In genomic region chr16:85820604-85821372, GRCh38 we compare ENCODE assay signal across 16 cellular contexts. TPM values are rescaled to one million over a fixed set of nuclear protein-coding genes. Genes with fewer than 3 reads are reported as not detected.
DNase-seq lines count a peak whose midpoint lies in the region; ATAC-seq, FAIRE-seq and TF ChIP-seq lines count a peak whose summit lies in the region.
"Had no signal": no experiment of that assay in that cellular context is flagged by ENCODE, and none has a peak within 500 bp of the region (broad histone marks: within the 10 kb centered on the region; RNA-seq: fewer than 3 reads in every experiment).

No MANE protein-coding gene starts in this region.

- RAD21 ChIA-PET in GM12878 (lab: Charles Lee; ENCODE audit: unreplicated experiment) = interaction anchor here (0.6 to 9.6 kb wide), 34 partner anchors 11 to 697 kb away, joined by 3 to 211 read pairs (median 5); partner anchors contain the start of gene IRF8

- TF ChIP-seq POLR2A in GM12878 (IDR thresholded peaks at IDR 0.05; ENCODE audit: low read depth, low read length) = no peak

- no peak overlapping the region for H3K4me3 Mint-ChIP-seq in natural killer cell treated with Interleukin-12 subunit alpha and Interleukin-12 subunit beta and Interleukin-15 and Interleukin-18, amount 100 ng/mL, for 72 hours
- H3K4me3 Mint-ChIP-seq: activated B cell treated with CpG ODN at 0.5 μM for 24 hours; activated T-helper 17 cell treated with anti-CD3 and anti-CD28 coated beads, Interleukin-2, amount 50 U/mL, for 72 hours; CD14-positive monocyte had no signal

- no peak overlapping the region for H3K27ac ChIP-seq in GM12878 (ENCODE audit: control insufficient read depth, insufficient read depth)
- H3K27ac ChIP-seq in heart right ventricle = no peak overlapping the region
- H3K27ac ChIP-seq: A549, gastroesophageal sphincter, SJCRH30, transverse colon had no signal

- TF ChIP-seq RAD21 in GM12878 (IDR thresholded peaks at IDR 0.05; ENCODE audit: insufficient read depth, low read depth, low read length) = no peak

- H3K4me3 ChIP-seq in GM12878 = no peak overlapping the region
- no peak overlapping the region for H3K4me3 ChIP-seq in heart right ventricle
- H3K4me3 ChIP-seq: A549, gastroesophageal sphincter, HAP-1, SJCRH30, transverse colon had no signal

- H3K4me1 ChIP-seq in GM12878 (ENCODE audit: control insufficient read depth, insufficient read depth, low read length) (peaks cover 18% of the 10 kb centered on the region), heart right ventricle (peaks cover 0 to 11% (median 0%) of the 10 kb centered on the region in 9 donors)
- H3K4me1 ChIP-seq: A549, HAP-1, SJCRH30 had no signal

- H3K9ac ChIP-seq in GM12878 (ENCODE audit: control insufficient read depth, insufficient read depth, low read length) = no peak overlapping the region

- POLR2A ChIA-PET in GM12878 (lab: Charles Lee) = interaction anchor here (0.6 to 1.7 kb wide), 5 partner anchors 80 to 196 kb away, joined by 3 to 5 read pairs (median 4); no protein-coding TSS in a partner anchor

- H3K9me3 Mint-ChIP-seq in natural killer cell treated with Interleukin-12 subunit alpha and Interleukin-12 subunit beta and Interleukin-15 and Interleukin-18, amount 100 ng/mL, for 72 hours = no peaks in the 10 kb centered on the region
- H3K9me3 Mint-ChIP-seq: activated B cell treated with CpG ODN at 0.5 μM for 24 hours; activated T-helper 17 cell treated with anti-CD3 and anti-CD28 coated beads, Interleukin-2, amount 50 U/mL, for 72 hours had no signal

- no peaks in the 10 kb centered on the region for H3K36me3 Mint-ChIP-seq in natural killer cell treated with Interleukin-12 subunit alpha and Interleukin-12 subunit beta and Interleukin-15 and Interleukin-18, amount 100 ng/mL, for 72 hours
- H3K36me3 Mint-ChIP-seq: CD14-positive monocyte had no signal

- H3K9me3 ChIP-seq in GM12878 (replicated peaks; ENCODE audit: control insufficient read depth, insufficient read depth, low read length) (no peaks in the 10 kb centered on the region), heart right ventricle (no peaks in the 10 kb centered on the region)
- H3K9me3 ChIP-seq: gastroesophageal sphincter, HAP-1, SJCRH30, transverse colon had no signal

- peak overlapping the region; percentile 35; the same call in 1 of the 2 replicates for H3K4me2 ChIP-seq in GM12878 (ENCODE audit: control insufficient read depth, insufficient read depth)

- H3K27me3 ChIP-seq in GM12878 (replicated peaks in 1 of 2; ENCODE audit: control insufficient read depth in 2 of 2, insufficient read depth in 2 of 2, low read length in 1 of 2) = no peaks in the 10 kb centered on the region
- H3K27me3 ChIP-seq in heart right ventricle = peaks cover 0 to 46% (median 31%) of the 10 kb centered on the region in 7 donors
- H3K27me3 ChIP-seq: gastroesophageal sphincter, SJCRH30 had no signal

- H3K36me3 ChIP-seq in GM12878 (ENCODE audit: control insufficient read depth in 2 of 2, insufficient read depth in 2 of 2, low read length in 1 of 2) (no peaks in the 10 kb centered on the region), heart right ventricle (no peaks in the 10 kb centered on the region)
- H3K36me3 ChIP-seq: gastroesophageal sphincter, HAP-1, SJCRH30, transverse colon had no signal

- DNase-seq in NCI-H1417 (lab: John Stamatoyannopoulos, UW) = peak in 2 of 3 experiments; percentile 46 to 62
- no peak for DNase-seq in NCI-H1417 treated with DMSO at 0.1 percent for 48 hours (lab: John Stamatoyannopoulos, UW)
- DNase-seq in GM12878 (ENCODE audit: low read depth, low spot score) = no peak
- peak; percentile 34 for DNase-seq in natural killer cell treated with Interleukin-12 subunit alpha and Interleukin-12 subunit beta and Interleukin-15 and Interleukin-18, amount 100 ng/mL, for 72 hours (ENCODE audit: low spot score)
- DNase-seq in stimulated activated CD4-positive, alpha-beta T cell treated with anti-CD3 and anti-CD28 coated beads, Interleukin-1b, Interleukin-23, amount 100 ng/mL, for 48 hours = no peak
- DNase-seq in GM03348 (ENCODE audit: low spot score) = no peak
- no peak for DNase-seq in heart right ventricle

- TF ChIP-seq CTCF in GM12878 (IDR thresholded peaks at IDR 0.05 in 2 of 3, conservative IDR thresholded peaks at IDR 0.05 in 1 of 3; ENCODE audit: control insufficient read depth in 2 of 3, extremely low read depth in 1 of 3, insufficient read depth in 1 of 3, low read depth in 3 of 3, low read length in 3 of 3) (no peak), heart right ventricle (IDR thresholded peaks at IDR 0.05) (no peak)

- no peak for TF ChIP-seq EP300 in GM12878 (IDR thresholded peaks at IDR 0.05; ENCODE audit: borderline replicate concordance in 1 of 2, control insufficient read depth in 1 of 2, low read depth in 2 of 2, low read length in 2 of 2)

- FAIRE-seq in GM12878 (lab: Jason Lieb, UNC) = no peak
- FAIRE-seq: A549 had no signal

- intact Hi-C loops in GM12878 (cut with micrococcal nuclease; ENCODE audit: unreplicated experiment) = loop anchor here (1.0 to 2.0 kb wide), 5 partner anchors 74 to 697 kb away; no protein-coding TSS in a partner anchor
- intact Hi-C loops in heart right ventricle (cut with DNase I) = loop anchor here in 9 of 10 donors (1.0 to 10.0 kb wide), 12 partner anchors 84 to 702 kb away; partner anchors contain the start of gene FOXF1 (in 1 of the 9)

- no peaks in the 10 kb centered on the region for H3K27me3 Mint-ChIP-seq in natural killer cell treated with Interleukin-12 subunit alpha and Interleukin-12 subunit beta and Interleukin-15 and Interleukin-18, amount 100 ng/mL, for 72 hours
- H3K27me3 Mint-ChIP-seq: activated B cell treated with CpG ODN at 0.5 μM for 24 hours; activated T-helper 17 cell treated with anti-CD3 and anti-CD28 coated beads, Interleukin-2, amount 50 U/mL, for 72 hours had no signal

- WGBS in GM12878 (ENCODE audit: insufficient coverage, insufficient replicate concordance, low lambda C conversion rate, missing lambda C conversion rate) = 36% methylated on average over 22 of the region's 22 CpGs
- WGBS in heart right ventricle, 2 donors = 60 to 66% methylated on average over 22 of the region's 22 CpGs

- in situ Hi-C loops in GM12878 (cut with MboI) = loop anchor here (5.0 to 25.0 kb wide), 5 partner anchors 82 to 702 kb away; no protein-coding TSS in a partner anchor

- CTCF ChIA-PET in GM12878 (lab: Yijun Ruan, JAX) = interaction anchor here (0.6 to 9.6 kb wide), 51 partner anchors 8 to 698 kb away, joined by 3 to 345 read pairs (median 4); partner anchors contain the start of gene IRF8

- ATAC-seq in HG03354 (IDR thresholded peaks at IDR 0.05; ENCODE audit: poor library complexity, severe bottlenecking, unreplicated experiment) (peak; percentile 10), GM12878 (no peak; the same call in 2 of the 3 replicates), heart right ventricle (no peak)
- ATAC-seq in natural killer cell treated with Interleukin-12 subunit alpha and Interleukin-12 subunit beta and Interleukin-15 and Interleukin-18, amount 100 ng/mL, for 72 hours = no peak

- H3K79me2 ChIP-seq in GM12878 (ENCODE audit: control insufficient read depth, insufficient read depth, low read length) = no peaks in the 10 kb centered on the region

- H2AFZ ChIP-seq in GM12878 (ENCODE audit: control insufficient read depth, low read depth, low read length) = peak overlapping the region; percentile 9; the same call in 1 of the 2 replicates

- SMC1A ChIA-PET in GM12878 (lab: Charles Lee; ENCODE audit: uncharacterized antibody, unreplicated experiment) = interaction anchor here (0.6 to 8.3 kb wide), 36 partner anchors 8 to 699 kb away, joined by 3 to 229 read pairs (median 4); partner anchors contain the start of gene IRF8

- H4K20me1 ChIP-seq in GM12878 (ENCODE audit: control insufficient read depth, insufficient read depth) = no peaks in the 10 kb centered on the region

- no TSS peak for BruUV-seq in GM12878 (replicated peaks; lab: Mats Ljungman, UMichigan)

- no peak overlapping the region for H3K27ac Mint-ChIP-seq in natural killer cell treated with Interleukin-12 subunit alpha and Interleukin-12 subunit beta and Interleukin-15 and Interleukin-18, amount 100 ng/mL, for 72 hours
- H3K27ac Mint-ChIP-seq: activated B cell treated with CpG ODN at 0.5 μM for 24 hours; activated T-helper 17 cell treated with anti-CD3 and anti-CD28 coated beads, Interleukin-2, amount 50 U/mL, for 72 hours had no signal

- H3K4me1 Mint-ChIP-seq in natural killer cell treated with Interleukin-12 subunit alpha and Interleukin-12 subunit beta and Interleukin-15 and Interleukin-18, amount 100 ng/mL, for 72 hours (ENCODE audit: low read depth in 2 of 2) = peaks cover 13 to 14% of the 10 kb centered on the region in 2 donors
- H3K4me1 Mint-ChIP-seq: activated T-helper 17 cell treated with anti-CD3 and anti-CD28 coated beads, Interleukin-2, amount 50 U/mL, for 72 hours had no signal

RNA-seq across cellular contexts. Expression of gene COX4I1, which starts 21.3 kb away (rescaled TPM):
- total RNA-seq in GM12878 (2013; cell fraction: nucleolus; rRNA removed) = 57.6 and 65.4 TPM in 2 replicates
- total RNA-seq in GM12878 (2014; rRNA removed) = 606 and 612 TPM in 2 replicates
- 473 and 480 TPM in 2 replicates for total RNA-seq in GM12878 (2014; rRNA removed; fragmentation: Illumina TruSeq; extraction: Trizol)
- total RNA-seq in GM12878 (2021) = 651 and 668 TPM in 2 replicates
- polyA plus RNA-seq in GM12878 (2011; ENCODE audit: low read depth) = 399 TPM
- polyA plus RNA-seq in GM12878 (2011; rRNA removed) = 723 and 922 TPM in 2 replicates
- polyA plus RNA-seq in GM12878 (2011; cell fraction: cytosol; rRNA removed) = 1,082 and 1,324 TPM in 2 replicates
- polyA plus RNA-seq in GM12878 (2011; cell fraction: nucleus; rRNA removed) = 520 and 608 TPM in 2 replicates
- 712 and 748 TPM in 2 replicates for polyA plus RNA-seq in GM12878 (2012)
- 616 and 801 TPM in 2 replicates for polyA plus RNA-seq in GM12878 (2014; fragmentation: Illumina TruSeq; extraction: Trizol)
- polyA plus RNA-seq in GM12878 (2014; fragmentation: Nextera tagmentation; extraction: Ambion mirVana) = 1,000 to 10,000 TPM; 1,747 to 1,889 TPM
- 854 and 876 TPM in 2 replicates for polyA plus RNA-seq in GM12878 (2014; rRNA removed)
- 100 to 1,000 TPM; 889 to 942 TPM for polyA plus RNA-seq in GM12878 (2016; fragmentation: Nextera tagmentation; extraction: Ambion mirVana)
- polyA minus RNA-seq in GM12878 (2011; rRNA and poly(A)+ RNA removed) = 340 and 443 TPM in 2 replicates
- polyA minus RNA-seq in GM12878 (2011; cell fraction: cytosol; rRNA and poly(A)+ RNA removed) = 106 and 140 TPM in 2 replicates
- polyA minus RNA-seq in GM12878 (2011; cell fraction: nucleus; rRNA and poly(A)+ RNA removed) = 58.5 and 67.8 TPM in 2 replicates
- total RNA-seq in natural killer cell treated with Interleukin-12 subunit alpha and Interleukin-12 subunit beta and Interleukin-15 and Interleukin-18, amount 100 ng/mL, for 72 hours = 100 to 1,000 TPM; 326 to 345 TPM
- total RNA-seq in heart right ventricle = 1,000 to 10,000 TPM; 1,221 to 2,099 (median 1,899) TPM
- polyA plus RNA-seq in heart right ventricle = 1,000 to 10,000 TPM; 2,661 to 4,942 TPM

RNA-seq across cellular contexts. Expression of gene EMC8, which starts 21.4 kb away (rescaled TPM):
- 32.6 and 34.2 TPM in 2 replicates for total RNA-seq in GM12878 (2013; cell fraction: nucleolus; rRNA removed)
- 29.4 and 29.7 TPM in 2 replicates for total RNA-seq in GM12878 (2014; rRNA removed)
- 27.0 and 30.1 TPM in 2 replicates for total RNA-seq in GM12878 (2014; rRNA removed; fragmentation: Illumina TruSeq; extraction: Trizol)
- total RNA-seq in GM12878 (2021) = 34.4 and 40.1 TPM in 2 replicates
- 8.0 TPM for polyA plus RNA-seq in GM12878 (2011; ENCODE audit: low read depth)
- 19.9 and 36.9 TPM in 2 replicates for polyA plus RNA-seq in GM12878 (2011; rRNA removed)
- 33.4 and 45.7 TPM in 2 replicates for polyA plus RNA-seq in GM12878 (2011; cell fraction: cytosol; rRNA removed)
- 30.6 and 33.4 TPM in 2 replicates for polyA plus RNA-seq in GM12878 (2011; cell fraction: nucleus; rRNA removed)
- polyA plus RNA-seq in GM12878 (2012) = 11.6 and 14.6 TPM in 2 replicates
- polyA plus RNA-seq in GM12878 (2014; fragmentation: Illumina TruSeq; extraction: Trizol) = 14.9 and 17.8 TPM in 2 replicates
- 10 to 100 TPM in 1 of 2 experiments, 1 to 10 TPM in 1; 7.8 to 16.5 TPM for polyA plus RNA-seq in GM12878 (2014; fragmentation: Nextera tagmentation; extraction: Ambion mirVana)
- 45.2 and 50.9 TPM in 2 replicates for polyA plus RNA-seq in GM12878 (2014; rRNA removed)
- polyA plus RNA-seq in GM12878 (2016; fragmentation: Nextera tagmentation; extraction: Ambion mirVana) = 10 to 100 TPM; 59.8 to 62.0 TPM
- polyA minus RNA-seq in GM12878 (2011; rRNA and poly(A)+ RNA removed) = 34.0 and 42.8 TPM in 2 replicates
- polyA minus RNA-seq in GM12878 (2011; cell fraction: cytosol; rRNA and poly(A)+ RNA removed) = 17.5 and 20.7 TPM in 2 replicates
- 14.7 and 35.0 TPM in 2 replicates for polyA minus RNA-seq in GM12878 (2011; cell fraction: nucleus; rRNA and poly(A)+ RNA removed)
- total RNA-seq in natural killer cell treated with Interleukin-12 subunit alpha and Interleukin-12 subunit beta and Interleukin-15 and Interleukin-18, amount 100 ng/mL, for 72 hours = 10 to 100 TPM; 39.9 to 57.9 TPM
- 10 to 100 TPM; 17.8 to 29.0 (median 26.1) TPM for total RNA-seq in heart right ventricle
- 10 to 100 TPM in 1 of 2 donors, 1 to 10 TPM in 1; 6.2 to 23.1 TPM for polyA plus RNA-seq in heart right ventricle

Comparison
In these comparisons a context has a peak if more than half of its experiments do, and no peak if none do; other contexts are left out.
1. DNase-seq: peak in NCI-H1417 (2 of 3) and natural killer cell treated with Interleukin-12 subunit alpha and Interleukin-12 subunit beta and Interleukin-15 and Interleukin-18, amount 100 ng/mL, for 72 hours (single experiment); none in NCI-H1417 treated with DMSO at 0.1 percent for 48 hours (single experiment), GM12878 (single experiment), stimulated activated CD4-positive, alpha-beta T cell treated with anti-CD3 and anti-CD28 coated beads, Interleukin-1b, Interleukin-23, amount 100 ng/mL, for 48 hours (single experiment), GM03348 (single experiment) and heart right ventricle (0 of 2).